In genomic region chr7:25294624-25295023, GRCh38 we compare ENCODE assay signal across 18 cellular contexts.
DNase-seq lines count a peak whose midpoint lies in the region; ATAC-seq, FAIRE-seq and TF ChIP-seq lines count a peak whose summit lies in the region.
"Had no signal": no experiment of that assay in that cellular context is flagged by ENCODE, and none has a peak within 500 bp of the region (broad histone marks: within the 10 kb centered on the region; RNA-seq: fewer than 3 reads in every experiment).

No MANE protein-coding gene starts in this region.

- H3K4me1 ChIP-seq in GM12878 (ENCODE audit: control insufficient read depth, insufficient read depth, low read length), result no peaks in the 10 kb centered on the region
- peaks cover 0 to 9% (median 8%) of the 10 kb centered on the region in 4 donors for H3K4me1 ChIP-seq in esophagus muscularis mucosa
- H3K4me1 ChIP-seq: BLaER1, Caco-2 had no signal

- no peak for FAIRE-seq in GM12878 (lab: Jason Lieb, UNC)
- FAIRE-seq: GM19239, H1 had no signal

- WGBS in GM12878 (ENCODE audit: insufficient coverage, insufficient replicate concordance, low lambda C conversion rate, missing lambda C conversion rate), result 62% methylated on average over 3 of the region's 3 CpGs
- WGBS in esophagus muscularis mucosa, result 94% methylated on average over 3 of the region's 3 CpGs

- intact Hi-C loops in GM12878 (cut with micrococcal nuclease; ENCODE audit: unreplicated experiment) (no loop called here), esophagus muscularis mucosa (cut with DNase I) (no loop called here)

- H3K9ac ChIP-seq in GM12878 (ENCODE audit: control insufficient read depth, insufficient read depth, low read length), result no peak overlapping the region
- H3K9ac ChIP-seq: BLaER1, GM23248 had no signal

- CTCF ChIA-PET in GM12878 (lab: Yijun Ruan, JAX), result interaction anchor here (0.9 kb wide), 1 partner anchor 62 kb away, joined by 3 read pairs; no protein-coding TSS in a partner anchor

- ATAC-seq in GM12878 (no peak), HG03457 (IDR thresholded peaks at IDR 0.05; ENCODE audit: unreplicated experiment) (no peak)
- no peak for ATAC-seq in stimulated activated naive CD8-positive, alpha-beta T cell treated with anti-CD3 and anti-CD28 coated beads, Interleukin-15, amount 100 ng/mL, for 72 hours
- ATAC-seq: CD8-positive, alpha-beta T cell had no signal

- SMC1A ChIA-PET in GM12878 (lab: Charles Lee; ENCODE audit: uncharacterized antibody, unreplicated experiment), result no interaction called here

- RAD21 ChIA-PET in GM12878 (lab: Charles Lee; ENCODE audit: unreplicated experiment), result no interaction called here

- TF ChIP-seq EP300 in GM12878 (IDR thresholded peaks at IDR 0.05; ENCODE audit: borderline replicate concordance in 1 of 2, control insufficient read depth in 1 of 2, low read depth in 2 of 2, low read length in 2 of 2) (no peak), esophagus muscularis mucosa (IDR thresholded peaks at IDR 0.05) (no peak)

- TF ChIP-seq POLR2A in GM12878 (IDR thresholded peaks at IDR 0.05; ENCODE audit: low read depth, low read length), result no peak
- no peak for TF ChIP-seq POLR2A in esophagus muscularis mucosa (IDR thresholded peaks at IDR 0.05; ENCODE audit: low read depth)

- H3K9me3 Mint-ChIP-seq in stimulated activated naive CD8-positive, alpha-beta T cell treated with anti-CD3 and anti-CD28 coated beads, Interleukin-15, amount 100 ng/mL, for 72 hours, result no peaks in the 10 kb centered on the region
- H3K9me3 Mint-ChIP-seq: CD4-positive, CD25-positive, alpha-beta regulatory T cell; CD8-positive, alpha-beta T cell had no signal

- H3K79me2 ChIP-seq in GM12878 (ENCODE audit: control insufficient read depth, insufficient read depth, low read length), result no peaks in the 10 kb centered on the region

- POLR2A ChIA-PET in GM12878 (lab: Charles Lee), result no interaction called here

- in situ Hi-C loops in GM12878 (cut with MboI), result no loop called here

- DNase-seq in NCI-H2227 (lab: John Stamatoyannopoulos, UW; ENCODE audit: unreplicated experiment) (peak; percentile 32), GM12878 (ENCODE audit: low read depth, low spot score) (no peak), esophagus muscularis mucosa (ENCODE audit: extremely low spot score) (peak; percentile 24), AG08396 (ENCODE audit: low spot score) (no peak)
- no peak for DNase-seq in stimulated activated naive CD8-positive, alpha-beta T cell treated with anti-CD3 and anti-CD28 coated beads, Interleukin-15, amount 100 ng/mL, for 72 hours
- DNase-seq: Caco-2; CD4-positive, CD25-positive, alpha-beta regulatory T cell; CD8-positive, alpha-beta T cell; DMS153; DND-41; GM23248; H7; HCEC 1CT had no signal

- TF ChIP-seq CTCF in GM12878 (IDR thresholded peaks at IDR 0.05 in 2 of 3, conservative IDR thresholded peaks at IDR 0.05 in 1 of 3; ENCODE audit: control insufficient read depth in 2 of 3, extremely low read depth in 1 of 3, insufficient read depth in 1 of 3, low read depth in 3 of 3, low read length in 3 of 3), result no peak
- TF ChIP-seq CTCF in esophagus muscularis mucosa (IDR thresholded peaks at IDR 0.05), result no peak

- H3K4me3 ChIP-seq in GM12878 (no peak overlapping the region), esophagus muscularis mucosa (no peak overlapping the region)
- H3K4me3 ChIP-seq: BLaER1, GM23248 had no signal

- H3K27ac ChIP-seq in GM12878 (ENCODE audit: control insufficient read depth, insufficient read depth) (no peak overlapping the region), esophagus muscularis mucosa (replicated peaks in 1 of 4) (no peak overlapping the region)
- H3K27ac ChIP-seq: BLaER1, GM23248 had no signal

- no peak overlapping the region for H3K27ac Mint-ChIP-seq in stimulated activated naive CD8-positive, alpha-beta T cell treated with anti-CD3 and anti-CD28 coated beads, Interleukin-15, amount 100 ng/mL, for 72 hours
- H3K27ac Mint-ChIP-seq: B cell; CD4-positive, CD25-positive, alpha-beta regulatory T cell; CD8-positive, alpha-beta T cell had no signal

- no peaks in the 10 kb centered on the region for H3K36me3 ChIP-seq in GM12878 (ENCODE audit: control insufficient read depth in 2 of 2, insufficient read depth in 2 of 2, low read length in 1 of 2)
- H3K36me3 ChIP-seq in esophagus muscularis mucosa, result no peaks in the 10 kb centered on the region
- H3K36me3 ChIP-seq: BLaER1 had no signal

- H3K9me3 ChIP-seq in GM12878 (replicated peaks; ENCODE audit: control insufficient read depth, insufficient read depth, low read length) (no peaks in the 10 kb centered on the region), esophagus muscularis mucosa (no peaks in the 10 kb centered on the region)
- H3K9me3 ChIP-seq: Caco-2 had no signal

- H3K4me3 Mint-ChIP-seq in stimulated activated naive CD8-positive, alpha-beta T cell treated with anti-CD3 and anti-CD28 coated beads, Interleukin-15, amount 100 ng/mL, for 72 hours, result no peak overlapping the region
- H3K4me3 Mint-ChIP-seq: B cell; CD4-positive, CD25-positive, alpha-beta regulatory T cell; CD8-positive, alpha-beta T cell had no signal

- H4K20me1 ChIP-seq in GM12878 (ENCODE audit: control insufficient read depth, insufficient read depth), result no peaks in the 10 kb centered on the region
- H4K20me1 ChIP-seq: BLaER1 had no signal

- no peak overlapping the region for H2AFZ ChIP-seq in GM12878 (ENCODE audit: control insufficient read depth, low read depth, low read length)
- H2AFZ ChIP-seq: GM23248 had no signal

- BruUV-seq in GM12878 (replicated peaks; lab: Mats Ljungman, UMichigan), result no TSS peak

- H3K27me3 ChIP-seq in GM12878 (replicated peaks in 1 of 2; ENCODE audit: control insufficient read depth in 2 of 2, insufficient read depth in 2 of 2, low read length in 1 of 2) (peaks cover 1 to 2% of the 10 kb centered on the region in 2 experiments; a peak in 2 of 4 replicates), esophagus muscularis mucosa (no peaks in the 10 kb centered on the region)
- H3K27me3 ChIP-seq: BLaER1 had no signal

- H3K4me1 Mint-ChIP-seq in stimulated activated naive CD8-positive, alpha-beta T cell treated with anti-CD3 and anti-CD28 coated beads, Interleukin-15, amount 100 ng/mL, for 72 hours, result no peaks in the 10 kb centered on the region
- H3K4me1 Mint-ChIP-seq: B cell; CD4-positive, CD25-positive, alpha-beta regulatory T cell had no signal

- no peak overlapping the region for H3K4me2 ChIP-seq in GM12878 (ENCODE audit: control insufficient read depth, insufficient read depth)
- H3K4me2 ChIP-seq: BLaER1 had no signal

- no peak for TF ChIP-seq RAD21 in GM12878 (IDR thresholded peaks at IDR 0.05; ENCODE audit: insufficient read depth, low read depth, low read length)

- no peaks in the 10 kb centered on the region for H3K27me3 Mint-ChIP-seq in stimulated activated naive CD8-positive, alpha-beta T cell treated with anti-CD3 and anti-CD28 coated beads, Interleukin-15, amount 100 ng/mL, for 72 hours

TF ChIP-seq in GM12878, 131 proteins besides CTCF, POLR2A, EP300 and RAD21 (continues in another document):
- TF ChIP-seq REST (IDR thresholded peaks at IDR 0.05; ENCODE audit: low read depth, low read length) (no peak), CHD4 (IDR thresholded peaks at IDR 0.05) (no peak)

Comparison
In these comparisons a context has a peak if more than half of its experiments do, and no peak if none do; other contexts are left out.
1. DNase-seq: peak in NCI-H2227 (single experiment) and esophagus muscularis mucosa (single experiment); none in GM12878 (single experiment), AG08396 (single experiment) and stimulated activated naive CD8-positive, alpha-beta T cell treated with anti-CD3 and anti-CD28 coated beads, Interleukin-15, amount 100 ng/mL, for 72 hours (0 of 2).